In genomic region chr1:77313491-77313890, GRCh38 we compare ENCODE assay signal across 8 cellular contexts. TPM values are rescaled to one million over a fixed set of nuclear protein-coding genes. Genes with fewer than 3 reads are reported as not detected.
DNase-seq lines count a peak whose midpoint lies in the region; ATAC-seq and TF ChIP-seq lines count a peak whose summit lies in the region.

No MANE protein-coding gene starts in this region.

- H3K79me2 ChIP-seq in OCI-LY1 (ENCODE audit: insufficient read depth, low read length) (no peaks in the 10 kb centered on the region), osteoblast (ENCODE audit: insufficient read depth, low read length) (no peaks in the 10 kb centered on the region)

- in situ Hi-C loops in brain microvascular endothelial cell (cut with HindIII; ENCODE audit: low pct_ligation_motif_present, low sequenced_read_pairs), result no loop called here

- peak; percentile 66 for TF ChIP-seq CTCF in OCI-LY1 (IDR thresholded peaks at IDR 0.05; ENCODE audit: low read length)
- peak; percentile 73 for TF ChIP-seq CTCF in brain microvascular endothelial cell (IDR thresholded peaks at IDR 0.05; ENCODE audit: low read depth, low read length, missing control alignments)
- peak; percentile 57 for TF ChIP-seq CTCF in osteoblast (IDR thresholded peaks at IDR 0.05; ENCODE audit: extremely low read depth, low read depth, low read length)
- TF ChIP-seq CTCF in gastroesophageal sphincter (IDR thresholded peaks at IDR 0.05), result no peak

- DNase-seq in COLO668 (lab: John Stamatoyannopoulos, UW; ENCODE audit: unreplicated experiment) (peak; percentile 30), brain microvascular endothelial cell (no peak), osteoblast (ENCODE audit: insufficient read length, low spot score, missing footprints) (peak; percentile 49), T-helper 9 cell (no peak), NCI-H1105 treated with DMSO at 0.1 percent for 48 hours (lab: John Stamatoyannopoulos, UW) (no peak)

- H3K4me2 ChIP-seq in OCI-LY1 (ENCODE audit: low read length), result no peak overlapping the region
- H3K4me2 ChIP-seq in osteoblast (ENCODE audit: insufficient read depth, low read length), result no peak overlapping the region

- WGBS in gastroesophageal sphincter (ENCODE audit: low coverage in 1 of 2), 2 donors, result 64 to 79% methylated on average over 4 to 8 of the region's 8 CpGs

- H3K4me1 ChIP-seq in OCI-LY1 (ENCODE audit: insufficient read depth, low read length, severe bottlenecking), result peaks cover 18% of the 10 kb centered on the region
- H3K4me1 ChIP-seq in osteoblast (ENCODE audit: insufficient read depth, low read length), result peaks cover 4% of the 10 kb centered on the region
- no peaks in the 10 kb centered on the region for H3K4me1 ChIP-seq in gastroesophageal sphincter

- H2AFZ ChIP-seq in OCI-LY1 (ENCODE audit: low read length), result no peak overlapping the region
- peak overlapping the region; percentile 86 for H2AFZ ChIP-seq in osteoblast (ENCODE audit: low read length)

- no peaks in the 10 kb centered on the region for H3K9me3 ChIP-seq in OCI-LY1 (ENCODE audit: low read length)
- H3K9me3 ChIP-seq in osteoblast (ENCODE audit: low read depth, low read length), result no peaks in the 10 kb centered on the region
- no peaks in the 10 kb centered on the region for H3K9me3 ChIP-seq in gastroesophageal sphincter

- H4K20me1 ChIP-seq in OCI-LY1 (ENCODE audit: insufficient read depth, low read length) (no peaks in the 10 kb centered on the region), osteoblast (ENCODE audit: insufficient read depth, low read length) (no peaks in the 10 kb centered on the region)

- no peak overlapping the region for H3K4me3 ChIP-seq in OCI-LY1 (ENCODE audit: low read depth, low read length, poor library complexity, severe bottlenecking)
- no peak overlapping the region for H3K4me3 ChIP-seq in brain microvascular endothelial cell (ENCODE audit: low read depth, low read length)
- no peak overlapping the region for H3K4me3 ChIP-seq in osteoblast (ENCODE audit: insufficient read depth, low read length)
- H3K4me3 ChIP-seq in gastroesophageal sphincter, result no peak overlapping the region

- H3K27ac ChIP-seq in OCI-LY1 (ENCODE audit: low read depth, low read length, poor library complexity, severe bottlenecking) (no peak overlapping the region), brain microvascular endothelial cell (no peak overlapping the region), osteoblast (ENCODE audit: low read depth, low read length) (no peak overlapping the region), gastroesophageal sphincter (no peak overlapping the region)

- no peaks in the 10 kb centered on the region for H3K9me2 ChIP-seq in OCI-LY1 (ENCODE audit: low read depth, low read length)

- H3F3A ChIP-seq in OCI-LY1 (ENCODE audit: insufficient read depth, low read length), result no peaks in the 10 kb centered on the region

- TF ChIP-seq POLR2A in gastroesophageal sphincter (IDR thresholded peaks at IDR 0.05), result no peak

- TF ChIP-seq EP300 in gastroesophageal sphincter (IDR thresholded peaks at IDR 0.05), result no peak

- H3K27me3 ChIP-seq in OCI-LY1 (ENCODE audit: insufficient read depth, low read length) (no peaks in the 10 kb centered on the region), brain microvascular endothelial cell (replicated peaks) (no peaks in the 10 kb centered on the region), osteoblast (ENCODE audit: insufficient read depth, low read length) (no peaks in the 10 kb centered on the region), gastroesophageal sphincter (peaks cover 4% of the 10 kb centered on the region)

- ATAC-seq in GM21529 (IDR thresholded peaks at IDR 0.05; ENCODE audit: unreplicated experiment), result peak; percentile 64
- ATAC-seq in gastroesophageal sphincter, result no peak

- H3K9ac ChIP-seq in OCI-LY1 (ENCODE audit: low read length), result no peak overlapping the region

- H3K36me3 ChIP-seq in OCI-LY1 (ENCODE audit: insufficient read depth, low read length) (no peaks in the 10 kb centered on the region), brain microvascular endothelial cell (replicated peaks) (no peaks in the 10 kb centered on the region), osteoblast (ENCODE audit: insufficient read depth, low read length) (no peaks in the 10 kb centered on the region), gastroesophageal sphincter (no peaks in the 10 kb centered on the region)

RNA-seq across cellular contexts. Expression of gene AK5, which starts 31.7 kb away (rescaled TPM):
- 25.3 and 38.3 TPM in 2 replicates for total RNA-seq in osteoblast
- 1 to 10 TPM in 3 of 4 donors, under 1 TPM in 1; 0.67 to 5.3 (median 2.7) TPM for total RNA-seq in gastroesophageal sphincter

Comparison
In these comparisons a context has a peak if more than half of its experiments do, and no peak if none do; other contexts are left out.
1. DNase-seq: peak in COLO668 (single experiment) and osteoblast (single experiment); none in brain microvascular endothelial cell (single experiment), T-helper 9 cell (single experiment) and NCI-H1105 treated with DMSO at 0.1 percent for 48 hours (single experiment).
2. CTCF ChIP-seq: peak in OCI-LY1 (single experiment), brain microvascular endothelial cell (single experiment) and osteoblast (single experiment); none in gastroesophageal sphincter (0 of 4).